ENCODE assay signal across 18 cellular contexts in genomic region chr3:59820352-59820934, GRCh38.
DNase-seq lines count a peak whose midpoint lies in the region; ATAC-seq and TF ChIP-seq lines count a peak whose summit lies in the region.
"Had no signal": no experiment of that assay in that cellular context is flagged by ENCODE, and none has a peak within 500 bp of the region (broad histone marks: within the 10 kb centered on the region; RNA-seq: fewer than 3 reads in every experiment).

No MANE protein-coding gene starts in this region.

- peak overlapping the region; percentile 8 for H2AFZ ChIP-seq in mammary epithelial cell (ENCODE audit: low read depth, low read length)
- no peak overlapping the region for H2AFZ ChIP-seq in MM.1S (ENCODE audit: low read length)

- no peak overlapping the region for H3K9ac ChIP-seq in mammary epithelial cell (ENCODE audit: insufficient read depth, low read length)
- no peak overlapping the region for H3K9ac ChIP-seq in MM.1S (ENCODE audit: low read length)

- intact Hi-C loops in mammary epithelial cell (cut with micrococcal nuclease), result no loop called here

- no peaks in the 10 kb centered on the region for H3K9me3 ChIP-seq in mammary epithelial cell (replicated peaks; ENCODE audit: insufficient read depth, low read length)
- no peaks in the 10 kb centered on the region for H3K9me3 ChIP-seq in MM.1S (replicated peaks; ENCODE audit: insufficient read depth, low read length)
- H3K9me3 ChIP-seq: Caco-2, tibial artery had no signal

- no TSS peak for BruUV-seq in mammary epithelial cell (replicated peaks; lab: Mats Ljungman, UMichigan)

- H3K4me3 Mint-ChIP-seq in osteocyte (ENCODE audit: unreplicated experiment), result no peak overlapping the region

- no peak overlapping the region for H3K4me3 ChIP-seq in mammary epithelial cell (replicated peaks in 1 of 3; ENCODE audit: insufficient read depth in 1 of 3, low read depth in 2 of 3, low read length in 3 of 3)
- no peak overlapping the region for H3K4me3 ChIP-seq in MM.1S (ENCODE audit: low read length)
- H3K4me3 ChIP-seq: tibial artery had no signal

- ATAC-seq in activated naive CD4-positive, alpha-beta T cell treated with anti-CD3 and anti-CD28 coated beads, Interleukin-2, amount 50 U/mL, for 72 hours, result peak; percentile 70 to 94
- ATAC-seq: left lobe of liver, Panc1 had no signal

- TF ChIP-seq CTCF in mammary epithelial cell (conservative IDR thresholded peaks at IDR 0.05 in 1 of 2, IDR thresholded peaks at IDR 0.05 in 1 of 2; ENCODE audit: extremely low read depth in 1 of 2, insufficient read depth in 1 of 2, low read depth in 1 of 2, low read length in 2 of 2) (no peak), osteocyte (IDR thresholded peaks at IDR 0.05) (no peak), MM.1S (IDR thresholded peaks at IDR 0.05; ENCODE audit: low read length) (no peak)

- no peaks in the 10 kb centered on the region for H4K20me1 ChIP-seq in mammary epithelial cell (ENCODE audit: insufficient read depth, low read length)
- H4K20me1 ChIP-seq in MM.1S (ENCODE audit: insufficient read depth, low read length), result no peaks in the 10 kb centered on the region

- H3K27ac ChIP-seq in mammary epithelial cell (ENCODE audit: insufficient read depth, low read depth, low read length), result no peak overlapping the region
- no peak overlapping the region for H3K27ac ChIP-seq in MM.1S (ENCODE audit: low read length)
- H3K27ac ChIP-seq: tibial artery had no signal

- H3K4me1 Mint-ChIP-seq in osteocyte (ENCODE audit: unreplicated experiment), result peaks cover 64% of the 10 kb centered on the region

- no peak for DNase-seq in activated naive CD4-positive, alpha-beta T cell treated with anti-CD3 and anti-CD28 coated beads, Interleukin-2, amount 50 U/mL, for 72 hours (ENCODE audit: low spot score in 2 of 2)
- no peak for DNase-seq in activated naive CD4-positive, alpha-beta T cell treated with anti-CD3 and anti-CD28 coated beads, Interleukin-2, amount 50 U/mL, for 16 hours
- DNase-seq in M059J (ENCODE audit: low read depth) (peak; percentile 74), mammary epithelial cell (peak; percentile 47), osteocyte (ENCODE audit: extremely low spot score, unreplicated experiment) (no peak), DMS153 (lab: John Stamatoyannopoulos, UW) (no peak), erythroblast (lab: John Stamatoyannopoulos, UW) (no peak), MM.1S (no peak)
- DNase-seq: activated CD4-positive, CD25-positive, alpha-beta regulatory T cell treated with anti-CD3 and anti-CD28 coated beads, Interleukin-2, amount 50 U/mL, for 72 hours; Caco-2; cortex of kidney; NCI-H2081 treated with DMSO at 0.1 percent for 48 hours; NCI-H748 treated with DMSO at 0.1 percent for 48 hours; T-helper 1 cell; tibial artery had no signal

- H3K9me2 ChIP-seq in MM.1S (replicated peaks; ENCODE audit: insufficient read depth, low read length), result no peaks in the 10 kb centered on the region

- no peaks in the 10 kb centered on the region for H3F3A ChIP-seq in MM.1S (ENCODE audit: insufficient read depth, low read length)

- H3K27me3 ChIP-seq in mammary epithelial cell (ENCODE audit: insufficient read depth, low read length) (no peaks in the 10 kb centered on the region), MM.1S (replicated peaks; ENCODE audit: insufficient read depth, low read length) (no peaks in the 10 kb centered on the region)
- H3K27me3 ChIP-seq: tibial artery had no signal

- no peaks in the 10 kb centered on the region for H3K27me3 Mint-ChIP-seq in osteocyte (ENCODE audit: unreplicated experiment)

- H3K36me3 ChIP-seq in mammary epithelial cell (ENCODE audit: insufficient read depth, low read length) (no peaks in the 10 kb centered on the region), MM.1S (replicated peaks; ENCODE audit: insufficient read depth, low read length) (no peaks in the 10 kb centered on the region)
- H3K36me3 ChIP-seq: tibial artery had no signal

- H3K9me3 Mint-ChIP-seq in activated naive CD4-positive, alpha-beta T cell treated with anti-CD3 and anti-CD28 coated beads, Interleukin-2, amount 50 U/mL, for 72 hours, result peaks cover 0 to 10% of the 10 kb centered on the region in 2 donors
- H3K9me3 Mint-ChIP-seq in osteocyte (ENCODE audit: unreplicated experiment), result peaks cover 20% of the 10 kb centered on the region

- CTCF ChIA-PET in mammary epithelial cell (lab: Charles Lee; ENCODE audit: low non-redundant PET), result no interaction called here

- peaks cover 12 to 19% of the 10 kb centered on the region in 2 donors for H3K36me3 Mint-ChIP-seq in activated naive CD4-positive, alpha-beta T cell treated with anti-CD3 and anti-CD28 coated beads, Interleukin-2, amount 50 U/mL, for 72 hours
- H3K36me3 Mint-ChIP-seq in osteocyte (ENCODE audit: unreplicated experiment), result peaks cover 4% of the 10 kb centered on the region

- in situ Hi-C loops in mammary epithelial cell (cut with MboI; ENCODE audit: low sequenced_read_pairs in 2 of 2), result loop anchor here (25.0 kb wide), 2 partner anchors 608 to 833 kb away; no protein-coding TSS in a partner anchor

- peaks cover 33% of the 10 kb centered on the region for H3K4me1 ChIP-seq in mammary epithelial cell (ENCODE audit: insufficient read depth, low read length)
- H3K4me1 ChIP-seq in MM.1S (ENCODE audit: low read length), result no peaks in the 10 kb centered on the region
- H3K4me1 ChIP-seq: Caco-2 had no signal

- H3K79me2 ChIP-seq in mammary epithelial cell (ENCODE audit: insufficient read depth, low read length) (no peaks in the 10 kb centered on the region), MM.1S (ENCODE audit: low read length) (no peaks in the 10 kb centered on the region)

- H3K4me2 ChIP-seq in mammary epithelial cell (ENCODE audit: insufficient read depth, low read depth, low read length) (no peak overlapping the region), MM.1S (ENCODE audit: low read depth, low read length) (no peak overlapping the region)

- H3K27ac Mint-ChIP-seq in activated naive CD4-positive, alpha-beta T cell treated with anti-CD3 and anti-CD28 coated beads, Interleukin-2, amount 50 U/mL, for 72 hours, result peak overlapping the region in 1 of 2 donors; percentile 44
- peak overlapping the region; percentile 20 for H3K27ac Mint-ChIP-seq in osteocyte (ENCODE audit: unreplicated experiment)
- H3K27ac Mint-ChIP-seq: progenitor cell of endocrine pancreas had no signal

- WGBS in mammary epithelial cell (ENCODE audit: low coverage, missing lambda C conversion rate), result 65% methylated on average over 3 of the region's 3 CpGs

- no peak for TF ChIP-seq POLR2A in erythroblast (IDR thresholded peaks at IDR 0.05; ENCODE audit: low read length)

- dilution Hi-C loops in mammary epithelial cell (cut with HindIII; ENCODE audit: low sequenced_read_pairs), result no loop called here

Comparison
In these comparisons a context has a peak if more than half of its experiments do, and no peak if none do; other contexts are left out.
1. DNase-seq: peak in M059J (single experiment) and mammary epithelial cell (single experiment); none in activated naive CD4-positive, alpha-beta T cell treated with anti-CD3 and anti-CD28 coated beads, Interleukin-2, amount 50 U/mL, for 72 hours (0 of 2), activated naive CD4-positive, alpha-beta T cell treated with anti-CD3 and anti-CD28 coated beads, Interleukin-2, amount 50 U/mL, for 16 hours (single experiment), osteocyte (single experiment), DMS153 (single experiment), erythroblast (0 of 2) and MM.1S (single experiment).